Comparison of ENCODE assay signal across 11 cellular contexts in genomic region chr2:28327963-28328922, GRCh38.
DNase-seq lines count a peak whose midpoint lies in the region; ATAC-seq and TF ChIP-seq lines count a peak whose summit lies in the region.
"Had no signal": no experiment of that assay in that cellular context is flagged by ENCODE, and none has a peak within 500 bp of the region (broad histone marks: within the 10 kb centered on the region; RNA-seq: fewer than 3 reads in every experiment).

No MANE protein-coding gene starts in this region.

- H3K4me3 ChIP-seq in AG10803 (ENCODE audit: low read length) (no peak overlapping the region), IMR-90 (ENCODE audit: insufficient read depth, low read depth, low read length) (no peak overlapping the region)
- H3K4me3 ChIP-seq: right lobe of liver had no signal

- peak overlapping the region; percentile 12 for H2AK9ac ChIP-seq in IMR-90 (replicated peaks; ENCODE audit: low read depth, low read length, poor library complexity)

- in situ Hi-C loops in IMR-90 (cut with MboI; ENCODE audit: low sequenced_read_pairs) = no loop called here

- H4K5ac ChIP-seq in IMR-90 (ENCODE audit: low read depth, low read length) = peak overlapping the region; percentile 56; the same call in 1 of the 2 replicates

- CTCF ChIA-PET in IMR-90 (lab: Yijun Ruan, JAX) = interaction anchor here (0.6 kb wide), 1 partner anchor 576 kb away, joined by 3 read pairs; no protein-coding TSS in a partner anchor

- no peak overlapping the region for H4K91ac ChIP-seq in IMR-90 (ENCODE audit: insufficient read depth, low read depth, low read length)

- peak overlapping the region; percentile 56; the same call in 1 of the 2 replicates for H3K18ac ChIP-seq in IMR-90 (ENCODE audit: low read depth, low read length)

- no peak overlapping the region; the same call in 1 of the 2 replicates for H3K4me2 ChIP-seq in IMR-90 (ENCODE audit: low read depth, low read length)

- no peak overlapping the region for H2BK5ac ChIP-seq in IMR-90 (ENCODE audit: low read depth, low read length, poor library complexity, severe bottlenecking)

- TF ChIP-seq RAD21 in IMR-90 (IDR thresholded peaks at IDR 0.05; ENCODE audit: low read length) = no peak

- no peak overlapping the region for H2AFZ ChIP-seq in IMR-90 (replicated peaks; ENCODE audit: low read length, poor library complexity)

- 57% methylated on average over 6 of the region's 13 CpGs; no CpG with 5 or more reads in 1 of the 2 experiments for WGBS in IMR-90 (ENCODE audit: extremely low coverage in 2 of 2, insufficient read length in 1 of 2), 2 experiments

- H3K4ac ChIP-seq in IMR-90 (ENCODE audit: low read depth, low read length) = peak overlapping the region; percentile 31; the same call in 1 of the 2 replicates

- no TSS peak for BruUV-seq in IMR-90 (replicated peaks; lab: Mats Ljungman, UMichigan)

- H2BK20ac ChIP-seq in IMR-90 (ENCODE audit: low read depth, low read length) = peak overlapping the region; percentile 3; the same call in 1 of the 2 replicates

- TF ChIP-seq POLR2A in IMR-90 (IDR thresholded peaks at IDR 0.05; ENCODE audit: low read depth, low read length) = no peak

- H3K4me1 ChIP-seq in IMR-90 (ENCODE audit: control insufficient read depth, insufficient read depth, low read length) = peaks cover 22% of the 10 kb centered on the region; the same call in 1 of the 2 replicates

- no peaks in the 10 kb centered on the region for H3K27me3 ChIP-seq in IMR-90 (ENCODE audit: control insufficient read depth, insufficient read depth, low read length)
- H3K27me3 ChIP-seq: right lobe of liver had no signal

- no peak overlapping the region for H3K56ac ChIP-seq in IMR-90 (ENCODE audit: extremely low read depth, insufficient read depth, low read length)

- no peaks in the 10 kb centered on the region for H3K9me3 ChIP-seq in IMR-90 (ENCODE audit: control insufficient read depth, insufficient read depth, low read length)
- H3K9me3 ChIP-seq: right lobe of liver had no signal

- H4K20me1 ChIP-seq in IMR-90 (ENCODE audit: insufficient read depth, low read length) = no peaks in the 10 kb centered on the region

- no peaks in the 10 kb centered on the region for H3K79me1 ChIP-seq in IMR-90 (ENCODE audit: low read depth in 1 of 2, low read length in 2 of 2)

- dilution Hi-C loops in IMR-90 (cut with HindIII; ENCODE audit: low sequenced_read_pairs, unreplicated experiment) = no loop called here

- peak; percentile 90 for DNase-seq in AG10803 (ENCODE audit: low read depth)
- DNase-seq in IMR-90 = peak; percentile 68
- peak; percentile 17 for DNase-seq in renal cortical epithelial cell (ENCODE audit: low read depth)
- DNase-seq in posterior cingulate gyrus = no peak
- DNase-seq in GOT3 (lab: John Stamatoyannopoulos, UW) = no peak
- no peak for DNase-seq in DMS 273 treated with DMSO at 0.1 percent for 48 hours (lab: John Stamatoyannopoulos, UW)
- DNase-seq: effector memory CD8-positive, alpha-beta T cell; right lobe of liver; T-helper 9 cell had no signal

- no peak overlapping the region for H3K23ac ChIP-seq in IMR-90 (ENCODE audit: low read depth, low read length)

- TF ChIP-seq CTCF in AG10803 (conservative IDR thresholded peaks at IDR 0.05; ENCODE audit: low read length) (no peak), IMR-90 (conservative IDR thresholded peaks at IDR 0.05; ENCODE audit: low read depth, low read length) (no peak)

- peaks cover 10% of the 10 kb centered on the region; the same call in 1 of the 2 replicates for H3K9me1 ChIP-seq in IMR-90 (ENCODE audit: insufficient read depth, low read length)

- peak overlapping the region; percentile 31; the same call in 1 of the 2 replicates for H2BK120ac ChIP-seq in IMR-90 (ENCODE audit: low read depth, low read length)

- no peak overlapping the region for H3K9ac ChIP-seq in IMR-90 (ENCODE audit: low read depth, low read length)

- H3K27ac ChIP-seq in IMR-90 (ENCODE audit: insufficient read depth, low read length) = peak overlapping the region; percentile 74; the same call in 1 of the 2 replicates
- H3K27ac ChIP-seq: right lobe of liver had no signal

- intact Hi-C loops in IMR-90 (cut with micrococcal nuclease) (no loop called here), posterior cingulate gyrus (cut with DNase I) (no loop called here)

- ATAC-seq in IMR-90 (ENCODE audit: low read depth) = peak; percentile 38
- peak; percentile 24 for ATAC-seq in esophagus mucosa
- ATAC-seq in HG02759 (IDR thresholded peaks at IDR 0.05; ENCODE audit: unreplicated experiment) = no peak
- ATAC-seq: effector memory CD8-positive, alpha-beta T cell; right lobe of liver had no signal

- H2BK15ac ChIP-seq in IMR-90 (ENCODE audit: low read depth, low read length) = peak overlapping the region; percentile 1; the same call in 1 of the 3 replicates

- no peaks in the 10 kb centered on the region for H3K36me3 ChIP-seq in IMR-90 (ENCODE audit: control insufficient read depth, insufficient read depth, low read length)
- H3K36me3 ChIP-seq: right lobe of liver had no signal

- POLR2A ChIA-PET in IMR-90 (lab: Charles Lee; ENCODE audit: unreplicated experiment) = no interaction called here

- H4K8ac ChIP-seq in IMR-90 (ENCODE audit: low read depth in 2 of 2, low read length in 2 of 2) = peak overlapping the region in 1 of 2 experiments; percentile 1; a peak in 1 of 4 replicates

- peak overlapping the region; percentile 61; the same call in 1 of the 2 replicates for H2AK5ac ChIP-seq in IMR-90 (ENCODE audit: low read depth, low read length)

- H3K14ac ChIP-seq in IMR-90 (replicated peaks; ENCODE audit: low read depth, low read length) = peak overlapping the region; percentile 43

TF ChIP-seq in IMR-90, 13 proteins besides CTCF, POLR2A, EP300 and RAD21:
- TF ChIP-seq CEBPB (IDR thresholded peaks at IDR 0.05; ENCODE audit: low read depth, low read length) = no peak
- no peak for TF ChIP-seq BHLHE40 (IDR thresholded peaks at IDR 0.05; ENCODE audit: low read depth, low read length)
TF ChIP-seq in IMR-90: peak in this region for 0.

Comparison
In these comparisons a context has a peak if more than half of its experiments do, and no peak if none do; other contexts are left out.
1. DNase-seq: peak in AG10803 (single experiment), IMR-90 (single experiment) and renal cortical epithelial cell (single experiment); none in posterior cingulate gyrus (0 of 10), GOT3 (single experiment) and DMS 273 treated with DMSO at 0.1 percent for 48 hours (single experiment).